ENCODE assay signal across 1 cellular context in genomic region chr17:74215332-74215727, GRCh38.
TF ChIP-seq lines count a peak whose summit lies in the region.

No MANE protein-coding gene starts in this region.

TF ChIP-seq in SK-N-SH, 30 proteins besides CTCF, POLR2A, EP300 and RAD21:
- no peak for TF ChIP-seq TEAD4 (IDR thresholded peaks at IDR 0.05; ENCODE audit: borderline replicate concordance, insufficient read depth)
TF ChIP-seq in SK-N-SH: peak in this region for 0.
